In genomic region chr4:124980276-124980752, GRCh38 we compare ENCODE assay signal across 1 cellular context.
A peak's percentile ranks its signal among the peaks of the same experiment; 100 is the strongest.
TF ChIP-seq lines count a peak whose summit lies in the region.

No MANE protein-coding gene starts in this region.

TF ChIP-seq in SK-N-SH treated with all-trans-retinoic acid at 6 μM for 48 hours, 23 proteins besides CTCF, POLR2A, EP300 and RAD21 (continued from another document):
- TF ChIP-seq ZFP3 (CRISPR knock-in tag; IDR thresholded peaks at IDR 0.05) (peak; percentile 78; the same call in 1 of the 2 replicates), ZFP30 (CRISPR knock-in tag; IDR thresholded peaks at IDR 0.05) (no peak), PATZ1 (CRISPR knock-in tag; IDR thresholded peaks at IDR 0.05; ENCODE audit: borderline replicate concordance) (peak; percentile 66; the same call in 1 of the 2 replicates)
